ENCODE assay signal across 11 cellular contexts in genomic region chr3:152026033-152026556, GRCh38.
A peak's percentile ranks its signal among the peaks of the same experiment; 100 is the strongest.
DNase-seq lines count a peak whose midpoint lies in the region; ATAC-seq and TF ChIP-seq lines count a peak whose summit lies in the region.
"Had no signal": no experiment of that assay in that cellular context is flagged by ENCODE, and none has a peak within 500 bp of the region (broad histone marks: within the 10 kb centered on the region; RNA-seq: fewer than 3 reads in every experiment).

No MANE protein-coding gene starts in this region.

- no CpG with 5 or more reads among the region's 5 CpGs for whole genome bisulfite sequencing in mesendoderm (ENCODE audit: extremely low coverage, insufficient coverage, low lambda C conversion rate)

- H3K4ac ChIP-seq in mesendoderm (ENCODE audit: low read depth, low read length): no peak overlapping the region

- no peak overlapping the region for H3K4me3 Mint-ChIP-seq in activated CD8-positive, alpha-beta T cell treated with anti-CD3 and anti-CD28 coated beads for 36 hours
- H3K4me3 Mint-ChIP-seq: nephron progenitor cell had no signal

- H4K20me1 ChIP-seq in HCT116 (ENCODE audit: insufficient read depth) (no peaks in the 10 kb centered on the region), MM.1S (ENCODE audit: insufficient read depth, low read length) (no peaks in the 10 kb centered on the region)

- no peak overlapping the region for H3K27ac Mint-ChIP-seq in activated CD8-positive, alpha-beta T cell treated with anti-CD3 and anti-CD28 coated beads for 36 hours

- peaks cover 8% of the 10 kb centered on the region for H3K4me1 Mint-ChIP-seq in activated CD8-positive, alpha-beta T cell treated with anti-CD3 and anti-CD28 coated beads for 36 hours (ENCODE audit: low read depth)
- H3K4me1 Mint-ChIP-seq: nephron progenitor cell had no signal

- no peak overlapping the region for H2BK15ac ChIP-seq in mesendoderm (replicated peaks; ENCODE audit: low read depth)

- H3K9me3 Mint-ChIP-seq in activated CD8-positive, alpha-beta T cell treated with anti-CD3 and anti-CD28 coated beads for 36 hours: no peaks in the 10 kb centered on the region
- H3K9me3 Mint-ChIP-seq: nephron progenitor cell had no signal

- H3K9me3 ChIP-seq in HCT116 (ENCODE audit: control insufficient read depth in 1 of 2, insufficient read depth in 1 of 2, low read depth in 1 of 2, low read length in 2 of 2): no peaks in the 10 kb centered on the region
- H3K9me3 ChIP-seq in MM.1S (replicated peaks; ENCODE audit: insufficient read depth, low read length): no peaks in the 10 kb centered on the region
- H3K9me3 ChIP-seq: HAP-1 had no signal

- H2BK5ac ChIP-seq in mesendoderm (ENCODE audit: low read length): no peak overlapping the region

- H3K4me3 ChIP-seq in HCT116 (replicated peaks in 1 of 2; ENCODE audit: low read depth in 1 of 2, low read length in 2 of 2) (peak overlapping the region in 1 of 2 experiments; percentile 16; a peak in 2 of 4 replicates), fibroblast of the aortic adventitia (ENCODE audit: low read depth, low read length) (no peak overlapping the region), MM.1S (ENCODE audit: low read length) (no peak overlapping the region), mesendoderm (ENCODE audit: low read length) (no peak overlapping the region)
- H3K4me3 ChIP-seq: HAP-1 had no signal

- no peaks in the 10 kb centered on the region for H3K79me1 ChIP-seq in mesendoderm (ENCODE audit: low read length)

- H3K4me2 ChIP-seq in HCT116 (ENCODE audit: low read length) (peak overlapping the region; percentile 72), MM.1S (ENCODE audit: low read depth, low read length) (no peak overlapping the region), mesendoderm (ENCODE audit: low read length) (no peak overlapping the region)

- H3K9me2 ChIP-seq in HCT116 (ENCODE audit: insufficient read depth): no peaks in the 10 kb centered on the region
- H3K9me2 ChIP-seq in MM.1S (replicated peaks; ENCODE audit: insufficient read depth, low read length): no peaks in the 10 kb centered on the region

- POLR2A ChIA-PET in HCT116 (lab: Charles Lee): interaction anchor here (1.8 kb wide), 1 partner anchor 243 kb away, joined by 5 read pairs; the partner anchor contains the start of gene MBNL1
- POLR2A ChIA-PET in activated CD8-positive, alpha-beta T cell treated with anti-CD3 and anti-CD28 coated beads for 36 hours (lab: Charles Lee): no interaction called here

- no peak overlapping the region for H2BK120ac ChIP-seq in mesendoderm (ENCODE audit: low read depth, low read length)

- ATAC-seq in HCT116: peak; percentile 2; the same call in 1 of the 2 replicates
- ATAC-seq in activated CD8-positive, alpha-beta T cell treated with anti-CD3 and anti-CD28 coated beads for 36 hours: no peak
- no peak for ATAC-seq in HG02798 (IDR thresholded peaks at IDR 0.05; ENCODE audit: poor library complexity, unreplicated experiment)

- H4K8ac ChIP-seq in mesendoderm (ENCODE audit: low read depth, low read length): no peak overlapping the region

- no peak overlapping the region for H2AK5ac ChIP-seq in mesendoderm (ENCODE audit: low read length)

- TF ChIP-seq RAD21 in HCT116 (IDR thresholded peaks at IDR 0.05; ENCODE audit: low read depth): peak; percentile 59

- H4K5ac ChIP-seq in mesendoderm (ENCODE audit: low read length): no peak overlapping the region

- H3K27me3 ChIP-seq in HCT116 (ENCODE audit: insufficient read depth, low read length) (no peaks in the 10 kb centered on the region), MM.1S (replicated peaks; ENCODE audit: insufficient read depth, low read length) (no peaks in the 10 kb centered on the region), mesendoderm (ENCODE audit: insufficient read depth, low read length, poor library complexity) (no peaks in the 10 kb centered on the region)

- no TSS peak for BruUV-seq in HCT116 (replicated peaks; lab: Mats Ljungman, UMichigan)

- intact Hi-C loops in HCT116 (cut with micrococcal nuclease): loop anchor here (1.0 kb wide), 1 partner anchor 418 kb away; no protein-coding TSS in a partner anchor
- intact Hi-C loops in activated CD8-positive, alpha-beta T cell treated with anti-CD3 and anti-CD28 coated beads for 36 hours (cut with micrococcal nuclease): no loop called here

- H3K4me1 ChIP-seq in HCT116 (ENCODE audit: control insufficient read depth in 1 of 2, insufficient read depth in 2 of 2, low read length in 2 of 2) (peaks cover 44 to 65% of the 10 kb centered on the region in 2 experiments), MM.1S (ENCODE audit: low read length) (no peaks in the 10 kb centered on the region), mesendoderm (ENCODE audit: control insufficient read depth, low read depth, low read length) (no peaks in the 10 kb centered on the region)

- H3K56ac ChIP-seq in mesendoderm (ENCODE audit: low read length): no peak overlapping the region

- peak; percentile 90 for DNase-seq in A172 (ENCODE audit: low spot score)
- DNase-seq in HCT116 (ENCODE audit: low read depth, low spot score): peak; percentile 62
- DNase-seq in RPMI7951 (ENCODE audit: low read depth): peak; percentile 74
- peak; percentile 87 for DNase-seq in fibroblast of the aortic adventitia (ENCODE audit: low read depth)
- DNase-seq in MM.1S: no peak
- DNase-seq in activated CD8-positive, alpha-beta T cell treated with anti-CD3 and anti-CD28 coated beads for 36 hours: no peak
- DNase-seq in mesendoderm: no peak
- DNase-seq: DMS79 treated with DMSO at 0.1 percent for 48 hours, nephron progenitor cell had no signal

- peaks cover 2% of the 10 kb centered on the region for H3K27me3 Mint-ChIP-seq in activated CD8-positive, alpha-beta T cell treated with anti-CD3 and anti-CD28 coated beads for 36 hours

- H3K79me2 ChIP-seq in HCT116 (ENCODE audit: insufficient read depth, low read length) (peaks cover 5% of the 10 kb centered on the region; the same call in 1 of the 2 replicates), MM.1S (ENCODE audit: low read length) (no peaks in the 10 kb centered on the region), mesendoderm (ENCODE audit: control insufficient read depth, insufficient read depth, low read length) (no peaks in the 10 kb centered on the region)

- H2AFZ ChIP-seq in HCT116 (ENCODE audit: low read depth, low read length, poor library complexity, severe bottlenecking) (peak overlapping the region; percentile 91), MM.1S (ENCODE audit: low read length) (no peak overlapping the region)

- peak overlapping the region; percentile 53 for H3K9ac ChIP-seq in HCT116 (ENCODE audit: low read length)
- no peak overlapping the region for H3K9ac ChIP-seq in MM.1S (ENCODE audit: low read length)
- H3K9ac ChIP-seq in mesendoderm (ENCODE audit: low read length): no peak overlapping the region

- H3K23ac ChIP-seq in mesendoderm (ENCODE audit: low read length): no peak overlapping the region

- no peak overlapping the region for H3K18ac ChIP-seq in mesendoderm (ENCODE audit: low read length)

- H3K36me3 ChIP-seq in HCT116 (ENCODE audit: control insufficient read depth in 1 of 2, insufficient read depth in 2 of 2, low read length in 2 of 2) (0 out of 4 replicates have a peak, but pooled peaks cover 0 to 3% of the 10 kb centered on the region in 2 experiments), MM.1S (replicated peaks; ENCODE audit: insufficient read depth, low read length) (no peaks in the 10 kb centered on the region), mesendoderm (ENCODE audit: control insufficient read depth, insufficient read depth, low read length) (no peaks in the 10 kb centered on the region)
- H3K36me3 ChIP-seq: HAP-1 had no signal

- CTCF ChIA-PET in HCT116 (lab: Charles Lee): interaction anchor here (1.1 to 1.4 kb wide), 4 partner anchors 254 to 418 kb away, joined by 3 to 17 read pairs (median 3); no protein-coding TSS in a partner anchor
- CTCF ChIA-PET in activated CD8-positive, alpha-beta T cell treated with anti-CD3 and anti-CD28 coated beads for 36 hours (lab: Charles Lee): interaction anchor here (0.8 kb wide), 1 partner anchor 39 kb away, joined by 3 read pairs; no protein-coding TSS in a partner anchor

- RAD21 ChIA-PET in HCT116 (lab: Charles Lee; ENCODE audit: low non-redundant PET in 1 of 2, low total read pairs in 2 of 2, uncharacterized antibody in 2 of 2, unreplicated experiment in 2 of 2): no interaction called here

- TF ChIP-seq CTCF in HCT116 (IDR thresholded peaks at IDR 0.05 in 2 of 3, conservative IDR thresholded peaks at IDR 0.05 in 1 of 3; ENCODE audit: borderline replicate concordance in 1 of 3, insufficient read depth in 1 of 3, low read depth in 2 of 3, low read length in 2 of 3): peak in 2 of 3 experiments; percentile 39 to 45; a peak in 3 of 6 replicates
- TF ChIP-seq CTCF in fibroblast of the aortic adventitia (IDR thresholded peaks at IDR 0.05; ENCODE audit: insufficient read depth, low read length): peak; percentile 40
- TF ChIP-seq CTCF in MM.1S (IDR thresholded peaks at IDR 0.05; ENCODE audit: low read length): no peak
- TF ChIP-seq CTCF in activated CD8-positive, alpha-beta T cell treated with anti-CD3 and anti-CD28 coated beads for 36 hours (IDR thresholded peaks at IDR 0.05): no peak

- no peaks in the 10 kb centered on the region for H3F3A ChIP-seq in MM.1S (ENCODE audit: insufficient read depth, low read length)

- TF ChIP-seq POLR2A in HCT116 (IDR thresholded peaks at IDR 0.05; ENCODE audit: borderline replicate concordance, extremely low read depth, insufficient read depth, insufficient read length): no peak

- H3K36me3 Mint-ChIP-seq in activated CD8-positive, alpha-beta T cell treated with anti-CD3 and anti-CD28 coated beads for 36 hours (ENCODE audit: low read depth): no peaks in the 10 kb centered on the region

- H3K27ac ChIP-seq in HCT116 (ENCODE audit: low read depth, low read length) (peak overlapping the region; percentile 97; the same call in 1 of the 2 replicates), MM.1S (ENCODE audit: low read length) (no peak overlapping the region), mesendoderm (ENCODE audit: low read depth, low read length) (no peak overlapping the region)

TF ChIP-seq in HCT116, 20 proteins besides CTCF, POLR2A, EP300 and RAD21 (continues in another document):
- no peak for TF ChIP-seq SRF (IDR thresholded peaks at IDR 0.05; ENCODE audit: low read depth)
- TF ChIP-seq JUND (IDR thresholded peaks at IDR 0.05): peak; percentile 55
- 0 out of 2 replicates have a peak, but pooled peaks have one; percentile 32 for TF ChIP-seq SIN3A (IDR thresholded peaks at IDR 0.05; ENCODE audit: low read depth)
- TF ChIP-seq CEBPB (IDR thresholded peaks at IDR 0.05; ENCODE audit: low read depth): no peak; the same call in 1 of the 2 replicates
- TF ChIP-seq EZH2phosphoT487 (IDR thresholded peaks at IDR 0.05; ENCODE audit: borderline replicate concordance): no peak
- no peak for TF ChIP-seq ATF3 (IDR thresholded peaks at IDR 0.05)
- TF ChIP-seq EZH2 (IDR thresholded peaks at IDR 0.05): no peak
- TF ChIP-seq EGR1 (IDR thresholded peaks at IDR 0.05; ENCODE audit: low read depth): no peak
- TF ChIP-seq ELF1 (IDR thresholded peaks at IDR 0.05; ENCODE audit: borderline replicate concordance, low read depth): no peak
- TF ChIP-seq ZNF274 (IDR thresholded peaks at IDR 0.05; ENCODE audit: low read depth, low read length): no peak

Comparison
In these comparisons a context has a peak if more than half of its experiments do, and no peak if none do; other contexts are left out.
1. DNase-seq: peak in A172 (single experiment), HCT116 (single experiment), RPMI7951 (single experiment) and fibroblast of the aortic adventitia (single experiment); none in MM.1S (single experiment), activated CD8-positive, alpha-beta T cell treated with anti-CD3 and anti-CD28 coated beads for 36 hours (single experiment) and mesendoderm (single experiment).
2. CTCF ChIP-seq: peak in HCT116 (2 of 3) and fibroblast of the aortic adventitia (single experiment); none in MM.1S (single experiment) and activated CD8-positive, alpha-beta T cell treated with anti-CD3 and anti-CD28 coated beads for 36 hours (single experiment).